Comparison of ENCODE assay signal across 1 cellular context in the genomic region with DNA sequence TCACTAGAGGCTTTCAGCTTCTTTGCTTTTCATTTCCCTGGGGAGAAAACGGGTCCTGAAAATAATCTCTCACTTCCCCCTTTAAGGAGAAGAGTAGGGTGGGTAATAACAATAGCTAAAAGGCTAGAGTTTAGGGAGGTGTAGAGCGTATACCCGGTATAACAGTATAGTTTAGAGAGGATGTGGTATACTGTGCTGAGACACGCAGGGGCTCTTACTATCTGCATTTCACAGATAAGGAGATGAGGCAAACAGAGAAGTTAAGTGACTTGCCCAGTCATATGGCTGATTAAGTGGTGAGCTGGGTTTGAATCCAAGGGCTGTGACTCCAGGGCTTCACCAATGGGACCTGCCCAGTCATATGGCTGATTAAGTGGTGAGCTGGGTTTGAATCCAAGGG.
A peak's percentile ranks its signal among the peaks of the same experiment; 100 is the strongest.
TF ChIP-seq lines count a peak whose summit lies in the region.

No MANE protein-coding gene starts in this region.

TF ChIP-seq in K562, 482 proteins besides CTCF, POLR2A, EP300 and RAD21 (continued from another document and continues in another):
- TF ChIP-seq, protein P1, sequence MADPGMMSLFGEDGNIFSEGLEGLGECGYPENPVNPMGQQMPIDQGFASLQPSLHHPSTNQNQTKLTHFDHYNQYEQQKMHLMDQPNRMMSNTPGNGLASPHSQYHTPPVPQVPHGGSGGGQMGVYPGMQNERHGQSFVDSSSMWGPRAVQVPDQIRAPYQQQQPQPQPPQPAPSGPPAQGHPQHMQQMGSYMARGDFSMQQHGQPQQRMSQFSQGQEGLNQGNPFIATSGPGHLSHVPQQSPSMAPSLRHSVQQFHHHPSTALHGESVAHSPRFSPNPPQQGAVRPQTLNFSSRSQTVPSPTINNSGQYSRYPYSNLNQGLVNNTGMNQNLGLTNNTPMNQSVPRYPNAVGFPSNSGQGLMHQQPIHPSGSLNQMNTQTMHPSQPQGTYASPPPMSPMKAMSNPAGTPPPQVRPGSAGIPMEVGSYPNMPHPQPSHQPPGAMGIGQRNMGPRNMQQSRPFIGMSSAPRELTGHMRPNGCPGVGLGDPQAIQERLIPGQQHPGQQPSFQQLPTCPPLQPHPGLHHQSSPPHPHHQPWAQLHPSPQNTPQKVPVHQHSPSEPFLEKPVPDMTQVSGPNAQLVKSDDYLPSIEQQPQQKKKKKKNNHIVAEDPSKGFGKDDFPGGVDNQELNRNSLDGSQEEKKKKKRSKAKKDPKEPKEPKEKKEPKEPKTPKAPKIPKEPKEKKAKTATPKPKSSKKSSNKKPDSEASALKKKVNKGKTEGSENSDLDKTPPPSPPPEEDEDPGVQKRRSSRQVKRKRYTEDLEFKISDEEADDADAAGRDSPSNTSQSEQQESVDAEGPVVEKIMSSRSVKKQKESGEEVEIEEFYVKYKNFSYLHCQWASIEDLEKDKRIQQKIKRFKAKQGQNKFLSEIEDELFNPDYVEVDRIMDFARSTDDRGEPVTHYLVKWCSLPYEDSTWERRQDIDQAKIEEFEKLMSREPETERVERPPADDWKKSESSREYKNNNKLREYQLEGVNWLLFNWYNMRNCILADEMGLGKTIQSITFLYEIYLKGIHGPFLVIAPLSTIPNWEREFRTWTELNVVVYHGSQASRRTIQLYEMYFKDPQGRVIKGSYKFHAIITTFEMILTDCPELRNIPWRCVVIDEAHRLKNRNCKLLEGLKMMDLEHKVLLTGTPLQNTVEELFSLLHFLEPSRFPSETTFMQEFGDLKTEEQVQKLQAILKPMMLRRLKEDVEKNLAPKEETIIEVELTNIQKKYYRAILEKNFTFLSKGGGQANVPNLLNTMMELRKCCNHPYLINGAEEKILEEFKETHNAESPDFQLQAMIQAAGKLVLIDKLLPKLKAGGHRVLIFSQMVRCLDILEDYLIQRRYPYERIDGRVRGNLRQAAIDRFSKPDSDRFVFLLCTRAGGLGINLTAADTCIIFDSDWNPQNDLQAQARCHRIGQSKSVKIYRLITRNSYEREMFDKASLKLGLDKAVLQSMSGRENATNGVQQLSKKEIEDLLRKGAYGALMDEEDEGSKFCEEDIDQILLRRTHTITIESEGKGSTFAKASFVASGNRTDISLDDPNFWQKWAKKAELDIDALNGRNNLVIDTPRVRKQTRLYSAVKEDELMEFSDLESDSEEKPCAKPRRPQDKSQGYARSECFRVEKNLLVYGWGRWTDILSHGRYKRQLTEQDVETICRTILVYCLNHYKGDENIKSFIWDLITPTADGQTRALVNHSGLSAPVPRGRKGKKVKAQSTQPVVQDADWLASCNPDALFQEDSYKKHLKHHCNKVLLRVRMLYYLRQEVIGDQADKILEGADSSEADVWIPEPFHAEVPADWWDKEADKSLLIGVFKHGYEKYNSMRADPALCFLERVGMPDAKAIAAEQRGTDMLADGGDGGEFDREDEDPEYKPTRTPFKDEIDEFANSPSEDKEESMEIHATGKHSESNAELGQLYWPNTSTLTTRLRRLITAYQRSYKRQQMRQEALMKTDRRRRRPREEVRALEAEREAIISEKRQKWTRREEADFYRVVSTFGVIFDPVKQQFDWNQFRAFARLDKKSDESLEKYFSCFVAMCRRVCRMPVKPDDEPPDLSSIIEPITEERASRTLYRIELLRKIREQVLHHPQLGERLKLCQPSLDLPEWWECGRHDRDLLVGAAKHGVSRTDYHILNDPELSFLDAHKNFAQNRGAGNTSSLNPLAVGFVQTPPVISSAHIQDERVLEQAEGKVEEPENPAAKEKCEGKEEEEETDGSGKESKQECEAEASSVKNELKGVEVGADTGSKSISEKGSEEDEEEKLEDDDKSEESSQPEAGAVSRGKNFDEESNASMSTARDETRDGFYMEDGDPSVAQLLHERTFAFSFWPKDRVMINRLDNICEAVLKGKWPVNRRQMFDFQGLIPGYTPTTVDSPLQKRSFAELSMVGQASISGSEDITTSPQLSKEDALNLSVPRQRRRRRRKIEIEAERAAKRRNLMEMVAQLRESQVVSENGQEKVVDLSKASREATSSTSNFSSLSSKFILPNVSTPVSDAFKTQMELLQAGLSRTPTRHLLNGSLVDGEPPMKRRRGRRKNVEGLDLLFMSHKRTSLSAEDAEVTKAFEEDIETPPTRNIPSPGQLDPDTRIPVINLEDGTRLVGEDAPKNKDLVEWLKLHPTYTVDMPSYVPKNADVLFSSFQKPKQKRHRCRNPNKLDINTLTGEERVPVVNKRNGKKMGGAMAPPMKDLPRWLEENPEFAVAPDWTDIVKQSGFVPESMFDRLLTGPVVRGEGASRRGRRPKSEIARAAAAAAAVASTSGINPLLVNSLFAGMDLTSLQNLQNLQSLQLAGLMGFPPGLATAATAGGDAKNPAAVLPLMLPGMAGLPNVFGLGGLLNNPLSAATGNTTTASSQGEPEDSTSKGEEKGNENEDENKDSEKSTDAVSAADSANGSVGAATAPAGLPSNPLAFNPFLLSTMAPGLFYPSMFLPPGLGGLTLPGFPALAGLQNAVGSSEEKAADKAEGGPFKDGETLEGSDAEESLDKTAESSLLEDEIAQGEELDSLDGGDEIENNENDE (IDR thresholded peaks at IDR 0.05; ENCODE audit: low read depth, low read length) = no peak
- no peak for TF ChIP-seq SMARCB1 (IDR thresholded peaks at IDR 0.05; ENCODE audit: insufficient read length, low read depth)
- peak; percentile 55 to 80; a peak in 3 of 4 replicates for TF ChIP-seq KDM1A (IDR thresholded peaks at IDR 0.05)
- no peak for TF ChIP-seq PCBP1 (IDR thresholded peaks at IDR 0.05; ENCODE audit: low read depth, low read length, poor library complexity, severe bottlenecking)
- TF ChIP-seq U2AF1 (optimal IDR thresholded peaks at IDR 0.05; ENCODE audit: low read depth, low read length) = no peak
- TF ChIP-seq JUN (IDR thresholded peaks at IDR 0.05; ENCODE audit: borderline replicate concordance, low read depth, low read length) = no peak
- TF ChIP-seq JUN (CRISPR knock-in tag; IDR thresholded peaks at IDR 0.05; ENCODE audit: borderline replicate concordance) = no peak
- TF ChIP-seq HIVEP1 (CRISPR knock-in tag; IDR thresholded peaks at IDR 0.05) = no peak
- no peak for TF ChIP-seq TEAD1 (CRISPR knock-in tag; IDR thresholded peaks at IDR 0.05)
- no peak for TF ChIP-seq ZBTB7A (IDR thresholded peaks at IDR 0.05; ENCODE audit: borderline replicate concordance, control insufficient read depth, low read depth, low read length)
- no peak for TF ChIP-seq CHD1 (IDR thresholded peaks at IDR 0.05; ENCODE audit: low read length)
- no peak for TF ChIP-seq ZFP1 (CRISPR knock-in tag; IDR thresholded peaks at IDR 0.05)
- no peak for TF ChIP-seq BRD9 (IDR thresholded peaks at IDR 0.05; ENCODE audit: low read depth, partially characterized antibody)
- TF ChIP-seq E2F3 (CRISPR knock-in tag; IDR thresholded peaks at IDR 0.05) = no peak
- no peak for TF ChIP-seq SAFB2 (IDR thresholded peaks at IDR 0.05; ENCODE audit: borderline replicate concordance, low read depth, low read length, severe bottlenecking)
- TF ChIP-seq BHLHE40 (IDR thresholded peaks at IDR 0.05; ENCODE audit: low read length) = no peak
- no peak for TF ChIP-seq MTA3 (IDR thresholded peaks at IDR 0.05; ENCODE audit: borderline replicate concordance)
- no peak for TF ChIP-seq NFATC3 (IDR thresholded peaks at IDR 0.05)
- no peak for TF ChIP-seq EZH2 (IDR thresholded peaks at IDR 0.05; ENCODE audit: borderline replicate concordance, low read depth, low read length)
- TF ChIP-seq IRF2 (CRISPR knock-in tag; IDR thresholded peaks at IDR 0.05) = no peak
- TF ChIP-seq NFIX (CRISPR knock-in tag; IDR thresholded peaks at IDR 0.05; ENCODE audit: low read depth) = no peak
- no peak for TF ChIP-seq SREBF1 (IDR thresholded peaks at IDR 0.05; ENCODE audit: borderline replicate concordance, low read depth, low read length)
- peak; percentile 72 for TF ChIP-seq NCOR1 (IDR thresholded peaks at IDR 0.05)
- TF ChIP-seq HNRNPLL (IDR thresholded peaks at IDR 0.05; ENCODE audit: low read depth, low read length, poor library complexity, severe bottlenecking) = no peak
- TF ChIP-seq, protein P2, sequence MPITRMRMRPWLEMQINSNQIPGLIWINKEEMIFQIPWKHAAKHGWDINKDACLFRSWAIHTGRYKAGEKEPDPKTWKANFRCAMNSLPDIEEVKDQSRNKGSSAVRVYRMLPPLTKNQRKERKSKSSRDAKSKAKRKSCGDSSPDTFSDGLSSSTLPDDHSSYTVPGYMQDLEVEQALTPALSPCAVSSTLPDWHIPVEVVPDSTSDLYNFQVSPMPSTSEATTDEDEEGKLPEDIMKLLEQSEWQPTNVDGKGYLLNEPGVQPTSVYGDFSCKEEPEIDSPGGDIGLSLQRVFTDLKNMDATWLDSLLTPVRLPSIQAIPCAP (CRISPR knock-in tag; IDR thresholded peaks at IDR 0.05; ENCODE audit: borderline replicate concordance) = no peak
- TF ChIP-seq PPARD (CRISPR knock-in tag; IDR thresholded peaks at IDR 0.05) = no peak
- TF ChIP-seq FOXK2 (conservative IDR thresholded peaks at IDR 0.05 in 1 of 2, IDR thresholded peaks at IDR 0.05 in 1 of 2; ENCODE audit: low read depth in 2 of 2) = no peak
- TF ChIP-seq NR2C2 (CRISPR knock-in tag; IDR thresholded peaks at IDR 0.05) = no peak
- no peak for TF ChIP-seq NR2C2 (tag; IDR thresholded peaks at IDR 0.05)
- no peak for TF ChIP-seq SRSF3 (IDR thresholded peaks at IDR 0.05; ENCODE audit: insufficient read depth, low read length)
- TF ChIP-seq, protein P3, sequence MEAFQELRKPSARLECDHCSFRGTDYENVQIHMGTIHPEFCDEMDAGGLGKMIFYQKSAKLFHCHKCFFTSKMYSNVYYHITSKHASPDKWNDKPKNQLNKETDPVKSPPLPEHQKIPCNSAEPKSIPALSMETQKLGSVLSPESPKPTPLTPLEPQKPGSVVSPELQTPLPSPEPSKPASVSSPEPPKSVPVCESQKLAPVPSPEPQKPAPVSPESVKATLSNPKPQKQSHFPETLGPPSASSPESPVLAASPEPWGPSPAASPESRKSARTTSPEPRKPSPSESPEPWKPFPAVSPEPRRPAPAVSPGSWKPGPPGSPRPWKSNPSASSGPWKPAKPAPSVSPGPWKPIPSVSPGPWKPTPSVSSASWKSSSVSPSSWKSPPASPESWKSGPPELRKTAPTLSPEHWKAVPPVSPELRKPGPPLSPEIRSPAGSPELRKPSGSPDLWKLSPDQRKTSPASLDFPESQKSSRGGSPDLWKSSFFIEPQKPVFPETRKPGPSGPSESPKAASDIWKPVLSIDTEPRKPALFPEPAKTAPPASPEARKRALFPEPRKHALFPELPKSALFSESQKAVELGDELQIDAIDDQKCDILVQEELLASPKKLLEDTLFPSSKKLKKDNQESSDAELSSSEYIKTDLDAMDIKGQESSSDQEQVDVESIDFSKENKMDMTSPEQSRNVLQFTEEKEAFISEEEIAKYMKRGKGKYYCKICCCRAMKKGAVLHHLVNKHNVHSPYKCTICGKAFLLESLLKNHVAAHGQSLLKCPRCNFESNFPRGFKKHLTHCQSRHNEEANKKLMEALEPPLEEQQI (IDR thresholded peaks at IDR 0.05) = peak; percentile 57; the same call in 1 of the 2 replicates
- no peak for TF ChIP-seq ZNF436 (CRISPR knock-in tag; IDR thresholded peaks at IDR 0.05)
- no peak for TF ChIP-seq ZNF586 (CRISPR knock-in tag; conservative IDR thresholded peaks at IDR 0.05)
- TF ChIP-seq RBM17 (IDR thresholded peaks at IDR 0.05; ENCODE audit: borderline replicate concordance, low read depth, low read length) = no peak
- TF ChIP-seq ZNF717 (CRISPR knock-in tag; IDR thresholded peaks at IDR 0.05) = no peak
- no peak for TF ChIP-seq ARHGAP35 (IDR thresholded peaks at IDR 0.05; ENCODE audit: partially characterized antibody)
- no peak for TF ChIP-seq HEY1 (CRISPR knock-in tag; IDR thresholded peaks at IDR 0.05; ENCODE audit: borderline replicate concordance)
- peak; percentile 80 for TF ChIP-seq RNF2 (IDR thresholded peaks at IDR 0.05)
- TF ChIP-seq THRAP3 (IDR thresholded peaks at IDR 0.05; ENCODE audit: borderline replicate concordance) = no peak
- peak; percentile 46; the same call in 1 of the 2 replicates for TF ChIP-seq CTBP1 (IDR thresholded peaks at IDR 0.05; ENCODE audit: borderline replicate concordance)
- TF ChIP-seq CCNT2 (IDR thresholded peaks at IDR 0.05; ENCODE audit: borderline replicate concordance, extremely low read depth, insufficient read length, low read depth, low read length) = no peak
- TF ChIP-seq FIP1L1 (IDR thresholded peaks at IDR 0.05; ENCODE audit: low read depth, low read length, poor library complexity, severe bottlenecking) = no peak
- no peak for TF ChIP-seq FOXK1 (CRISPR knock-in tag; IDR thresholded peaks at IDR 0.05; ENCODE audit: borderline replicate concordance)
- TF ChIP-seq POLR3A (IDR thresholded peaks at IDR 0.05; ENCODE audit: borderline replicate concordance, extremely low read depth, insufficient read depth, insufficient read length) = no peak
- no peak for TF ChIP-seq KAT8 (IDR thresholded peaks at IDR 0.05; ENCODE audit: low read depth)
- TF ChIP-seq, protein P4, sequence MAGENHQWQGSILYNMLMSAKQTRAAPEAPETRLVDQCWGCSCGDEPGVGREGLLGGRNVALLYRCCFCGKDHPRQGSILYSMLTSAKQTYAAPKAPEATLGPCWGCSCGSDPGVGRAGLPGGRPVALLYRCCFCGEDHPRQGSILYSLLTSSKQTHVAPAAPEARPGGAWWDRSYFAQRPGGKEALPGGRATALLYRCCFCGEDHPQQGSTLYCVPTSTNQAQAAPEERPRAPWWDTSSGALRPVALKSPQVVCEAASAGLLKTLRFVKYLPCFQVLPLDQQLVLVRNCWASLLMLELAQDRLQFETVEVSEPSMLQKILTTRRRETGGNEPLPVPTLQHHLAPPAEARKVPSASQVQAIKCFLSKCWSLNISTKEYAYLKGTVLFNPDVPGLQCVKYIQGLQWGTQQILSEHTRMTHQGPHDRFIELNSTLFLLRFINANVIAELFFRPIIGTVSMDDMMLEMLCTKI (IDR thresholded peaks at IDR 0.05; ENCODE audit: partially characterized antibody) = no peak
- TF ChIP-seq ZNF668 (CRISPR knock-in tag; IDR thresholded peaks at IDR 0.05) = no peak
- no peak for TF ChIP-seq ILK (tag; IDR thresholded peaks at IDR 0.05; ENCODE audit: borderline replicate concordance, low read depth)
- TF ChIP-seq, protein P5, sequence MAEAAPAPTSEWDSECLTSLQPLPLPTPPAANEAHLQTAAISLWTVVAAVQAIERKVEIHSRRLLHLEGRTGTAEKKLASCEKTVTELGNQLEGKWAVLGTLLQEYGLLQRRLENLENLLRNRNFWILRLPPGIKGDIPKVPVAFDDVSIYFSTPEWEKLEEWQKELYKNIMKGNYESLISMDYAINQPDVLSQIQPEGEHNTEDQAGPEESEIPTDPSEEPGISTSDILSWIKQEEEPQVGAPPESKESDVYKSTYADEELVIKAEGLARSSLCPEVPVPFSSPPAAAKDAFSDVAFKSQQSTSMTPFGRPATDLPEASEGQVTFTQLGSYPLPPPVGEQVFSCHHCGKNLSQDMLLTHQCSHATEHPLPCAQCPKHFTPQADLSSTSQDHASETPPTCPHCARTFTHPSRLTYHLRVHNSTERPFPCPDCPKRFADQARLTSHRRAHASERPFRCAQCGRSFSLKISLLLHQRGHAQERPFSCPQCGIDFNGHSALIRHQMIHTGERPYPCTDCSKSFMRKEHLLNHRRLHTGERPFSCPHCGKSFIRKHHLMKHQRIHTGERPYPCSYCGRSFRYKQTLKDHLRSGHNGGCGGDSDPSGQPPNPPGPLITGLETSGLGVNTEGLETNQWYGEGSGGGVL (CRISPR knock-in tag; IDR thresholded peaks at IDR 0.05) = no peak
- no peak for TF ChIP-seq ZNF121 (CRISPR knock-in tag; conservative IDR thresholded peaks at IDR 0.05)
